Comparison of ENCODE assay signal across 8 cellular contexts in the genomic region with DNA sequence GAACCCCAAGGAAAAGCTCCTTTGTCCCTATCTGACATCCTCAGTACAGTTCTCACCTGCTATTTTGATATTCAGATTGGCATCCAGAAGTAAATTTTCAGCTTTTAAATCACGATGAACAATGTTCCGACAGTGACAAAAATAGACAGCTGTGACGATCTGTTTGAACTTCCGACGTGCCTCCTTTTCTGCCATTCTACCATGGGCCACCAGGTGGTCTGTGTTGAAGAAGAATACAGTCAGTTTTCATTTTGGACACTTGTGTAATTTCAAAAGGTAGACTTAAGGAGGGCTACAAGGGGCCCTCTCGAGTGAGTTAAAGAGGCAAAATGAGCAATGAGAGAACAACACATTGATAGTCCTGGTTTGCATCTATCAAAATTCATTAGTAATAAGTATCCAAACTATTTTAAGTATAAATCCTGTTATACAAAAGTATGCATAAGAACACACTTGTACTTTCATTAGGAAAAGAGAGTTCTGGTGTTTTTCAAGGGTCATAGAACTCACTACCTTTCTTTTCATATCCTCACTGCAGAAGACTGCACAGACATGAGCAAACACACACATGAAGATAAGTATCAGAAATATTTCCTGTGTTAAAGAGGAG.
DNase-seq lines count a peak whose midpoint lies in the region; ATAC-seq and TF ChIP-seq lines count a peak whose summit lies in the region.

No MANE protein-coding gene starts in this region.

- no peak overlapping the region for H3K9ac ChIP-seq in IMR-90 (ENCODE audit: low read depth, low read length)

- no peak overlapping the region for H3K4ac ChIP-seq in IMR-90 (ENCODE audit: low read depth, low read length)

- no peak overlapping the region for H2AFZ ChIP-seq in IMR-90 (replicated peaks; ENCODE audit: low read length, poor library complexity)

- H2BK15ac ChIP-seq in IMR-90 (ENCODE audit: low read depth, low read length): no peak overlapping the region

- H2BK20ac ChIP-seq in IMR-90 (ENCODE audit: low read depth, low read length): no peak overlapping the region

- H4K5ac ChIP-seq in IMR-90 (ENCODE audit: low read depth, low read length): no peak overlapping the region

- TF ChIP-seq CTCF in AG04450 (IDR thresholded peaks at IDR 0.05; ENCODE audit: low read depth, low read length) (peak; percentile 47), IMR-90 (conservative IDR thresholded peaks at IDR 0.05; ENCODE audit: low read depth, low read length) (0 out of 2 replicates have a peak, but pooled peaks have one; percentile 15), kidney epithelial cell (IDR thresholded peaks at IDR 0.05; ENCODE audit: insufficient read depth, low read length, poor library complexity, severe bottlenecking) (peak; percentile 27)

- WGBS in IMR-90 (ENCODE audit: extremely low coverage in 2 of 2, insufficient read length in 1 of 2), 2 experiments: 93% methylated on average over 2 of the region's 6 CpGs; no CpG with 5 or more reads in 1 of the 2 experiments

- H3K4me1 ChIP-seq in IMR-90 (ENCODE audit: control insufficient read depth, insufficient read depth, low read length): peaks cover 13% of the 10 kb centered on the region

- no peaks in the 10 kb centered on the region; the same call in 1 of the 2 replicates for H3K9me1 ChIP-seq in IMR-90 (ENCODE audit: insufficient read depth, low read length)

- no peak overlapping the region for H3K27ac ChIP-seq in AG04450 (ENCODE audit: low read depth, low read length)
- no peak overlapping the region for H3K27ac ChIP-seq in IMR-90 (ENCODE audit: insufficient read depth, low read length)

- H2AK5ac ChIP-seq in IMR-90 (ENCODE audit: low read depth, low read length): no peak overlapping the region

- H3K18ac ChIP-seq in IMR-90 (ENCODE audit: low read depth, low read length): no peak overlapping the region

- POLR2A ChIA-PET in AG04450 (lab: Yijun Ruan, JAX) (interaction anchor here (0.7 kb wide), 2 partner anchors 34 to 57 kb away, joined by 6 read pairs; no protein-coding TSS in a partner anchor), IMR-90 (lab: Charles Lee; ENCODE audit: unreplicated experiment) (no interaction called here)

- no peak overlapping the region for H3K4me2 ChIP-seq in IMR-90 (ENCODE audit: low read depth, low read length)

- H3K9me3 ChIP-seq in AG04450 (ENCODE audit: control insufficient read depth, insufficient read depth, low read length) (no peaks in the 10 kb centered on the region), IMR-90 (ENCODE audit: control insufficient read depth, insufficient read depth, low read length) (no peaks in the 10 kb centered on the region)

- in situ Hi-C loops in IMR-90 (cut with MboI; ENCODE audit: low sequenced_read_pairs): no loop called here

- CTCF ChIA-PET in AG04450 (lab: Charles Lee) (interaction anchor here (0.7 to 1.0 kb wide), 3 partner anchors 19 to 353 kb away, joined by 3 to 4 read pairs (median 4); a partner anchor contains a TSS), IMR-90 (lab: Yijun Ruan, JAX) (interaction anchor here (0.6 to 2.0 kb wide), 2 partner anchors 10 to 24 kb away, joined by 3 to 6 read pairs; no protein-coding TSS in a partner anchor)

- H4K20me1 ChIP-seq in IMR-90 (ENCODE audit: insufficient read depth, low read length): peaks cover 3% of the 10 kb centered on the region; the same call in 1 of the 2 replicates

- no peak overlapping the region for H2AK9ac ChIP-seq in IMR-90 (replicated peaks; ENCODE audit: low read depth, low read length, poor library complexity)

- dilution Hi-C loops in IMR-90 (cut with HindIII; ENCODE audit: low sequenced_read_pairs, unreplicated experiment): no loop called here

- peaks cover 4% of the 10 kb centered on the region for H3K36me3 ChIP-seq in IMR-90 (ENCODE audit: control insufficient read depth, insufficient read depth, low read length)
- no peaks in the 10 kb centered on the region for H3K36me3 ChIP-seq in kidney epithelial cell (ENCODE audit: control insufficient read depth, insufficient read depth, low read length)

- H4K91ac ChIP-seq in IMR-90 (ENCODE audit: insufficient read depth, low read depth, low read length): no peak overlapping the region

- no peak overlapping the region for H2BK120ac ChIP-seq in IMR-90 (ENCODE audit: low read depth, low read length)

- H3K4me3 ChIP-seq in AG04450 (ENCODE audit: low read depth, low read length): no peak overlapping the region
- H3K4me3 ChIP-seq in IMR-90 (ENCODE audit: insufficient read depth, low read depth, low read length): no peak overlapping the region
- no peak overlapping the region for H3K4me3 ChIP-seq in kidney epithelial cell (ENCODE audit: low read depth, low read length)

- no peak overlapping the region for H3K56ac ChIP-seq in IMR-90 (ENCODE audit: extremely low read depth, insufficient read depth, low read length)

- no peak for ATAC-seq in IMR-90 (ENCODE audit: low read depth)

- peaks cover 3 to 17% of the 10 kb centered on the region in 2 experiments; a peak in 3 of 4 replicates for H3K79me1 ChIP-seq in IMR-90 (ENCODE audit: low read depth in 1 of 2, low read length in 2 of 2)

- DNase-seq in AG04450 (ENCODE audit: low read depth, low spot score): no peak
- no peak for DNase-seq in IMR-90
- peak; percentile 45 for DNase-seq in activated T-cell treated with anti-CD3 and anti-CD28 coated beads, Interleukin-2, amount 50 U/mL, for 1 hour
- no peak for DNase-seq in kidney epithelial cell (ENCODE audit: low read depth)
- no peak for DNase-seq in NCI-H1105 (lab: John Stamatoyannopoulos, UW)
- DNase-seq in NCI-H345 treated with DMSO at 0.1 percent for 48 hours (lab: John Stamatoyannopoulos, UW; ENCODE audit: unreplicated experiment): no peak
- DNase-seq in iPS-NIHi7 (ENCODE audit: extremely low spot score): no peak
- no peak for DNase-seq in putamen (ENCODE audit: low spot score)

- H3K23ac ChIP-seq in IMR-90 (ENCODE audit: low read depth, low read length): no peak overlapping the region

- H4K8ac ChIP-seq in IMR-90 (ENCODE audit: low read depth in 2 of 2, low read length in 2 of 2): no peak overlapping the region

- TF ChIP-seq RAD21 in IMR-90 (IDR thresholded peaks at IDR 0.05; ENCODE audit: low read length): peak; percentile 16; the same call in 1 of the 2 replicates

- H3K27me3 ChIP-seq in AG04450 (ENCODE audit: control insufficient read depth, insufficient read depth, low read length) (no peaks in the 10 kb centered on the region), IMR-90 (ENCODE audit: control insufficient read depth, insufficient read depth, low read length) (no peaks in the 10 kb centered on the region), kidney epithelial cell (ENCODE audit: control insufficient read depth, insufficient read depth, low read length) (no peaks in the 10 kb centered on the region)

- no TSS peak for BruUV-seq in IMR-90 (replicated peaks; lab: Mats Ljungman, UMichigan)

- no peak for TF ChIP-seq POLR2A in IMR-90 (IDR thresholded peaks at IDR 0.05; ENCODE audit: low read depth, low read length)

- no peak overlapping the region for H3K14ac ChIP-seq in IMR-90 (replicated peaks; ENCODE audit: low read depth, low read length)

- no peak overlapping the region for H2BK5ac ChIP-seq in IMR-90 (ENCODE audit: low read depth, low read length, poor library complexity, severe bottlenecking)

- intact Hi-C loops in IMR-90 (cut with micrococcal nuclease): loop anchor here (5.0 kb wide), 1 partner anchor 170 kb away; a partner anchor contains a TSS

TF ChIP-seq in IMR-90, 13 proteins besides CTCF, POLR2A, EP300 and RAD21:
- TF ChIP-seq MAFK (IDR thresholded peaks at IDR 0.05; ENCODE audit: low read depth, low read length) (no peak), CHD1 (IDR thresholded peaks at IDR 0.05; ENCODE audit: low read depth, low read length) (no peak), SMC3 (IDR thresholded peaks at IDR 0.05; ENCODE audit: low read depth, low read length) (peak; percentile 25; the same call in 1 of the 2 replicates)
